ENCODE assay signal across 19 cellular contexts in genomic region chr14:26522985-26523384, GRCh38.
DNase-seq lines count a peak whose midpoint lies in the region; ATAC-seq and TF ChIP-seq lines count a peak whose summit lies in the region.
"Had no signal": no experiment of that assay in that cellular context is flagged by ENCODE, and none has a peak within 500 bp of the region (broad histone marks: within the 10 kb centered on the region; RNA-seq: fewer than 3 reads in every experiment).

No MANE protein-coding gene starts in this region.

- H3K36me3 ChIP-seq in tibial artery, result no peaks in the 10 kb centered on the region
- H3K36me3 ChIP-seq: right lobe of liver, WERI-Rb-1 had no signal

- peaks cover 0 to 10% (median 1%) of the 10 kb centered on the region in 4 donors for H3K4me1 ChIP-seq in tibial artery
- H3K4me1 ChIP-seq: foreskin keratinocyte, right lobe of liver had no signal

- H3K27me3 Mint-ChIP-seq in WTC11 (ENCODE audit: low read depth), result no peaks in the 10 kb centered on the region
- H3K27me3 Mint-ChIP-seq: activated naive CD8-positive, alpha-beta T cell treated with anti-CD3 and anti-CD28 coated beads for 36 hours; B cell had no signal

- POLR2A ChIA-PET in WTC11 (lab: Charles Lee), result no interaction called here

- ATAC-seq in WTC11, result no peak
- ATAC-seq: activated CD8-positive, alpha-beta T cell treated with anti-CD3 and anti-CD28 coated beads, Interleukin-2, amount 10 ng/mL, durations not matched to agents 7 days and 5 days; foreskin keratinocyte; right lobe of liver had no signal

- peaks cover 33% of the 10 kb centered on the region for H3K4me1 Mint-ChIP-seq in WTC11
- H3K4me1 Mint-ChIP-seq: activated naive CD8-positive, alpha-beta T cell treated with anti-CD3 and anti-CD28 coated beads for 36 hours; B cell had no signal

- no peaks in the 10 kb centered on the region for H3K9me3 Mint-ChIP-seq in WTC11

- H3K27me3 ChIP-seq in tibial artery, result no peaks in the 10 kb centered on the region
- H3K27me3 ChIP-seq: foreskin keratinocyte, right lobe of liver had no signal

- no peak overlapping the region for H3K4me3 Mint-ChIP-seq in WTC11
- H3K4me3 Mint-ChIP-seq: activated CD8-positive, alpha-beta T cell treated with anti-CD3 and anti-CD28 coated beads, Interleukin-2, amount 10 ng/mL, durations not matched to agents 7 days and 5 days; activated naive CD8-positive, alpha-beta T cell treated with anti-CD3 and anti-CD28 coated beads for 36 hours; B cell had no signal

- intact Hi-C loops in tibial artery (cut with DNase I; ENCODE audit: low total_unique reads), result no loop called here

- no peaks in the 10 kb centered on the region for H3K36me3 Mint-ChIP-seq in WTC11
- H3K36me3 Mint-ChIP-seq: activated naive CD8-positive, alpha-beta T cell treated with anti-CD3 and anti-CD28 coated beads for 36 hours had no signal

- H3K27ac ChIP-seq in tibial artery, result peak overlapping the region in 1 of 2 donors; percentile 20
- H3K27ac ChIP-seq: foreskin keratinocyte, right lobe of liver, WERI-Rb-1 had no signal

- H3K4me3 ChIP-seq in AG10803 (ENCODE audit: low read length) (no peak overlapping the region), fibroblast of mammary gland (ENCODE audit: control insufficient read depth, low read depth, low read length) (no peak overlapping the region), tibial artery (no peak overlapping the region)
- H3K4me3 ChIP-seq: right lobe of liver had no signal

- no peaks in the 10 kb centered on the region for H3K9me3 ChIP-seq in tibial artery
- H3K9me3 ChIP-seq: right lobe of liver had no signal

- no peak for TF ChIP-seq CTCF in AG10803 (conservative IDR thresholded peaks at IDR 0.05; ENCODE audit: low read length)
- TF ChIP-seq CTCF in WTC11 (IDR thresholded peaks at IDR 0.05), result no peak
- TF ChIP-seq CTCF in fibroblast of mammary gland (conservative IDR thresholded peaks at IDR 0.05; ENCODE audit: control insufficient read depth, insufficient read depth, low read depth, low read length), result no peak
- TF ChIP-seq CTCF in tibial artery (IDR thresholded peaks at IDR 0.05), result no peak

- H3K27ac Mint-ChIP-seq in WTC11, result peak overlapping the region; percentile 46; the same call in 1 of the 2 replicates
- H3K27ac Mint-ChIP-seq: activated CD8-positive, alpha-beta T cell treated with anti-CD3 and anti-CD28 coated beads, Interleukin-2, amount 10 ng/mL, durations not matched to agents 7 days and 5 days; activated naive CD8-positive, alpha-beta T cell treated with anti-CD3 and anti-CD28 coated beads for 36 hours; B cell had no signal

- CTCF ChIA-PET in WTC11 (lab: Charles Lee), result no interaction called here

- DNase-seq in AG10803 (ENCODE audit: low read depth) (peak; percentile 58), WTC11 (ENCODE audit: low spot score) (no peak), fibroblast of mammary gland (ENCODE audit: low read depth) (peak; percentile 88), renal cortical epithelial cell (ENCODE audit: low read depth) (peak; percentile 85), amygdala (lab: John Stamatoyannopoulos, UW) (no peak), glomerular visceral epithelial cell (ENCODE audit: extremely low spot score) (no peak), tibial artery (no peak), SHP77 treated with DMSO at 0.1 percent for 48 hours (lab: John Stamatoyannopoulos, UW) (no peak)
- DNase-seq: activated CD8-positive, alpha-beta T cell treated with anti-CD3 and anti-CD28 coated beads, Interleukin-2, amount 10 ng/mL, durations not matched to agents 7 days and 5 days; activated naive CD8-positive, alpha-beta T cell treated with anti-CD3 and anti-CD28 coated beads for 36 hours; activated T-cell treated with anti-CD3 and anti-CD28 coated beads, Interleukin-2, amount 50 U/mL, for 48 hours; caudate nucleus; foreskin keratinocyte; left cardiac atrium; NCI-H69; OCI-M1; right lobe of liver; WERI-Rb-1 had no signal

TF ChIP-seq in WTC11, 78 proteins besides CTCF, POLR2A, EP300 and RAD21:
- TF ChIP-seq PREB (CRISPR knock-in tag; IDR thresholded peaks at IDR 0.05; ENCODE audit: borderline replicate concordance), result no peak
- TF ChIP-seq, protein P1, sequence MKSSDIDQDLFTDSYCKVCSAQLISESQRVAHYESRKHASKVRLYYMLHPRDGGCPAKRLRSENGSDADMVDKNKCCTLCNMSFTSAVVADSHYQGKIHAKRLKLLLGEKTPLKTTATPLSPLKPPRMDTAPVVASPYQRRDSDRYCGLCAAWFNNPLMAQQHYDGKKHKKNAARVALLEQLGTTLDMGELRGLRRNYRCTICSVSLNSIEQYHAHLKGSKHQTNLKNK (CRISPR knock-in tag; IDR thresholded peaks at IDR 0.05), result no peak

Comparison
In these comparisons a context has a peak if more than half of its experiments do, and no peak if none do; other contexts are left out.
1. DNase-seq: peak in AG10803 (single experiment), fibroblast of mammary gland (single experiment) and renal cortical epithelial cell (single experiment); none in WTC11 (single experiment), amygdala (0 of 56), glomerular visceral epithelial cell (single experiment), tibial artery (0 of 2) and SHP77 treated with DMSO at 0.1 percent for 48 hours (single experiment).